In genomic region chr11:16788141-16789060, GRCh38 we compare ENCODE assay signal across 1 cellular context.
TF ChIP-seq lines count a peak whose summit lies in the region.

No MANE protein-coding gene starts in this region.

TF ChIP-seq in HEK293, 187 proteins besides CTCF, POLR2A, EP300 and RAD21 (continued from another document):
- TF ChIP-seq ZNF280C (tag by site-specific recombination; IDR thresholded peaks at IDR 0.05) (no peak), OSR2 (tag by site-specific recombination; IDR thresholded peaks at IDR 0.05) (peak; percentile 92), ZNF629 (tag by site-specific recombination; IDR thresholded peaks at IDR 0.05) (peak; percentile 40; the same call in 1 of the 2 replicates)
